15 cellular contexts compared by ENCODE assay signal in the genomic region with DNA sequence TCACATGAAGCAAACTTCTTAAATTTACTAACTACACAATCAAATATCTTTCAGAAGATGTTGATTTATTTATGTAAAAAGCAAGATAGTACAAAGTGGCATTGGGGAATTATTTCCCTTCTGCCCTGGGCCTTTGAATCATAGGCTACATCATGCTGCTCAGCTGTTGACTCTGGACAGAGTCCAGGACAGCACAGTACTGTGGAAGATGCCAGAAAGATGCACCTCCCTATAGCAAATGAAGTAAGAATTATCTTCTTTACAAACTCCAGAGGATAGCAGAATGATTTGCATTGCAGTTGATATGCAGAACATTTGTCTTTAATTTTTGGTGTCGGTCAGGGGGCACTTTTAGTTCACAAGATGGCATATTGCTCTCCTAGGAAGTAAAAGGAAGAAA.
DNase-seq lines count a peak whose midpoint lies in the region; ATAC-seq and TF ChIP-seq lines count a peak whose summit lies in the region.
"Had no signal": no experiment of that assay in that cellular context is flagged by ENCODE, and none has a peak within 500 bp of the region (broad histone marks: within the 10 kb centered on the region; RNA-seq: fewer than 3 reads in every experiment).

No MANE protein-coding gene starts in this region.

- ATAC-seq in GM18502 (IDR thresholded peaks at IDR 0.05; ENCODE audit: poor library complexity, unreplicated experiment): no peak
- ATAC-seq: natural killer cell had no signal

- TF ChIP-seq CTCF in astrocyte of the cerebellum (IDR thresholded peaks at IDR 0.05; ENCODE audit: low read depth, low read length, missing control alignments) (no peak), coronary artery (IDR thresholded peaks at IDR 0.05) (no peak)

- no peak overlapping the region for H3K27ac ChIP-seq in coronary artery
- H3K27ac ChIP-seq: ascending aorta, vagina had no signal

- no peak overlapping the region for H3K4me3 ChIP-seq in astrocyte of the cerebellum (ENCODE audit: low read depth, low read length)
- H3K4me3 ChIP-seq in coronary artery: no peak overlapping the region
- H3K4me3 ChIP-seq: ascending aorta, vagina had no signal

- in situ Hi-C loops in astrocyte of the cerebellum (cut with HindIII; ENCODE audit: low sequenced_read_pairs): no loop called here

- peak; percentile 55 for DNase-seq in A172 (ENCODE audit: low spot score)
- peak; percentile 11 for DNase-seq in HPDE6-E6E7 (ENCODE audit: extremely low spot score)
- peak; percentile 20 for DNase-seq in astrocyte of the cerebellum (ENCODE audit: low read depth)
- peak; percentile 11 for DNase-seq in inferior parietal cortex (ENCODE audit: extremely low spot score)
- DNase-seq in GOT3 (lab: John Stamatoyannopoulos, UW): no peak
- no peak for DNase-seq in coronary artery (ENCODE audit: low spot score)
- no peak for DNase-seq in NCI-H82 (lab: John Stamatoyannopoulos, UW)
- DNase-seq: ACHN, activated T-cell treated with anti-CD3 and anti-CD28 coated beads for 4 hours, DND-41, natural killer cell, NCI-H345 had no signal

Comparison
In these comparisons a context has a peak if more than half of its experiments do, and no peak if none do; other contexts are left out.
1. DNase-seq: peak in A172 (single experiment), HPDE6-E6E7 (single experiment), astrocyte of the cerebellum (single experiment) and inferior parietal cortex (single experiment); none in GOT3 (single experiment), coronary artery (single experiment) and NCI-H82 (single experiment).